Comparison of ENCODE assay signal across 8 cellular contexts in the genomic region with DNA sequence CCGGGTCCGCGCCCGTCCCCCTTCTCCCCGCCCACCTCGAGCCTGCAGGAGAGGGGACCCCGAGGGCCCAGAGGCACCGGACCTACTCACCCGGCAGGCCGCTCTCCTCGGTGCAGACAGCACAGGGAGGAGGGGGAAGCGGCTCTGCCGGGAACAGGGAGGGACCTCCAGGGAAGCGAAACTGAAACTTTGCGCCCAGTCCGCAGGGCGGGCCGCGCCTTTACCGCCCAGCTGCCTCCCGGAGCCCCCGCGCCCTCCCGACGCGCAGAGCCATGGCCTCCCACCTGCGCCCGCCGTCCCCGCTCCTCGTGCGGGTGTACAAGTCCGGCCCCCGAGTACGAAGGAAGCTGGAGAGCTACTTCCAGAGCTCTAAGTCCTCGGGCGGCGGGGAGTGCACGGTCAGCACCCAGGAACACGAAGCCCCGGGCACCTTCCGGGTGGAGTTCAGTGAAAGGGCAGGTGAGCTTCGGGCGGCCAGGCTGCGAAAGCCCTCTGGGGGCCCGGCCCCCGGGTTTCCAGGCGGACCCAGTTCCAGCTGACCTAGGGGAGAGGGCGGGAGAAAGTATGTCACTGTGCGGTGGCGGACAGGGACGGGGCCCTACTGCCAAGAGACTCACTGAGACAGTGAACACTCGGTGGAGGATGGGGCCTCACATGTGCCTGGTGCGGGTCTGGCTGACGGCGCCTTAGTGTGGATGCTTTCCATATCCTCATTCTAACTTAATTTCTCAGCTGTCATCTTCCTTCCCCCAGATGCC. TPM values are rescaled to one million over a fixed set of nuclear protein-coding genes. Genes with fewer than 3 reads are reported as not detected.
A peak's percentile ranks its signal among the peaks of the same experiment; 100 is the strongest.
DNase-seq lines count a peak whose midpoint lies in the region; ATAC-seq and TF ChIP-seq lines count a peak whose summit lies in the region.

TSS of gene DTX3L (plus strand) at position 184 of the 758 bp plus-strand sequence. CDS start at position 273, 89 bp downstream.
TSS of gene PARP9 (minus strand) at position 146 of the 758 bp plus-strand sequence. CDS start 4,680 bp downstream, outside the sequence.

- H3K4me3 ChIP-seq in duodenal mucosa (ENCODE audit: low read depth in 1 of 2, low read length in 2 of 2) (peak within 1 kb of the TSS; percentile 73 to 94), lower leg skin (ENCODE audit: low read depth, poor library complexity, severe bottlenecking) (peak within 1 kb of the TSS; percentile 79)

- H3K9me3 ChIP-seq in duodenal mucosa (ENCODE audit: control insufficient read depth in 1 of 2, low read length in 2 of 2), result no peaks in the 10 kb centered on the region

- peaks cover 74% of the 10 kb centered on the region for H3K4me1 Mint-ChIP-seq in activated CD4-positive, alpha-beta memory T cell treated with anti-CD3 and anti-CD28 coated beads, Interleukin-2, amount 10 ng/mL, durations not matched to agents 7 days and 5 days

- no peaks in the 10 kb centered on the region for H3K27me3 ChIP-seq in duodenal mucosa (ENCODE audit: control insufficient read depth in 1 of 2, insufficient read depth in 2 of 2, low read length in 2 of 2)

- ATAC-seq in HG03432 (IDR thresholded peaks at IDR 0.05; ENCODE audit: unreplicated experiment), result peak; percentile 78

- H3K36me3 ChIP-seq in duodenal mucosa (ENCODE audit: control insufficient read depth in 1 of 2, insufficient read depth in 2 of 2, low read length in 2 of 2), result peaks cover 4 to 35% of the 10 kb centered on the region in 2 donors

- peak within 1 kb of the TSS; percentile 98 for H3K4me3 Mint-ChIP-seq in activated CD4-positive, alpha-beta memory T cell treated with anti-CD3 and anti-CD28 coated beads, Interleukin-2, amount 10 ng/mL, durations not matched to agents 7 days and 5 days

- peak within 1 kb of the TSS; percentile 94 for H3K27ac ChIP-seq in duodenal mucosa (ENCODE audit: low read depth, low read length)

- POLR2A ChIA-PET in activated CD4-positive, alpha-beta memory T cell treated with anti-CD3 and anti-CD28 coated beads, Interleukin-2, amount 10 ng/mL, durations not matched to agents 7 days and 5 days (lab: Charles Lee), result interaction anchor here (0.7 to 13.4 kb wide), 26 partner anchors 9 to 1019 kb away, joined by 3 to 228 read pairs (median 7); partner anchors contain the start of genes FAM162A, HCLS1, HSPBAP1 and KPNA1

- no peak for TF ChIP-seq CTCF in lower leg skin (IDR thresholded peaks at IDR 0.05)

- intact Hi-C loops in lower leg skin (cut with DNase I; ENCODE audit: low total_unique reads), result no loop called here

- H3K4me1 ChIP-seq in duodenal mucosa (ENCODE audit: control insufficient read depth in 1 of 2, insufficient read depth in 2 of 2, low read length in 2 of 2), result peaks cover 20 to 25% of the 10 kb centered on the region in 2 donors

- TF ChIP-seq POLR2A in GM19193 (IDR thresholded peaks at IDR 0.05; ENCODE audit: extremely low read depth, insufficient read depth, insufficient read length), result peak; percentile 74
- no peak for TF ChIP-seq POLR2A in lower leg skin (IDR thresholded peaks at IDR 0.05)

- H3K9ac ChIP-seq in duodenal mucosa (ENCODE audit: low read depth in 1 of 2, low read length in 2 of 2), result peak within 1 kb of the TSS; percentile 65 to 95

- CTCF ChIA-PET in activated CD4-positive, alpha-beta memory T cell treated with anti-CD3 and anti-CD28 coated beads, Interleukin-2, amount 10 ng/mL, durations not matched to agents 7 days and 5 days (lab: Charles Lee), result interaction anchor here (0.8 to 12.3 kb wide), 9 partner anchors 9 to 1019 kb away, joined by 3 to 206 read pairs (median 4); partner anchors contain the start of genes FAM162A, PARP14, POLQ and WDR5B

- peak within 1 kb of the TSS; percentile 98 for H3K27ac Mint-ChIP-seq in activated CD4-positive, alpha-beta memory T cell treated with anti-CD3 and anti-CD28 coated beads, Interleukin-2, amount 10 ng/mL, durations not matched to agents 7 days and 5 days

- no peaks in the 10 kb centered on the region for H3K27me3 Mint-ChIP-seq in activated CD4-positive, alpha-beta memory T cell treated with anti-CD3 and anti-CD28 coated beads, Interleukin-2, amount 10 ng/mL, durations not matched to agents 7 days and 5 days

- DNase-seq in AG20443 (ENCODE audit: low spot score) (peak; percentile 96), NCI-H69 (lab: John Stamatoyannopoulos, UW) (peak; percentile 68), lower leg skin (ENCODE audit: low spot score in 2 of 2) (peak; percentile 69 to 95)
- peak; percentile 91 for DNase-seq in activated CD4-positive, alpha-beta memory T cell treated with anti-CD3 and anti-CD28 coated beads, Interleukin-2, amount 10 ng/mL, durations not matched to agents 7 days and 5 days
- peak; percentile 65 to 90 for DNase-seq in stimulated activated CD4-positive, alpha-beta T cell treated with anti-CD3 and anti-CD28 coated beads, Interleukin-4, amount 100 ng/mL, for 4 hours

- WGBS in lower leg skin, 2 donors, result 1% methylated on average over 38 to 54 of the region's 56 CpGs

- no peaks in the 10 kb centered on the region for H3K9me3 Mint-ChIP-seq in activated CD4-positive, alpha-beta memory T cell treated with anti-CD3 and anti-CD28 coated beads, Interleukin-2, amount 10 ng/mL, durations not matched to agents 7 days and 5 days

- peaks cover 83% of the 10 kb centered on the region for H3K36me3 Mint-ChIP-seq in activated CD4-positive, alpha-beta memory T cell treated with anti-CD3 and anti-CD28 coated beads, Interleukin-2, amount 10 ng/mL, durations not matched to agents 7 days and 5 days (ENCODE audit: low read depth)

RNA-seq across cellular contexts. Expression of gene DTX3L, which starts in this region (rescaled TPM):
- total RNA-seq in activated CD4-positive, alpha-beta memory T cell treated with anti-CD3 and anti-CD28 coated beads, Interleukin-2, amount 10 ng/mL, durations not matched to agents 7 days and 5 days, result 100 to 1,000 TPM; 135 to 144 TPM
- total RNA-seq in lower leg skin, result 10 to 100 TPM in 1 of 4 donors, 1 to 10 TPM in 3; 7.8 to 14.2 (median 9.4) TPM

RNA-seq across cellular contexts. Expression of gene PARP9, which starts in this region (rescaled TPM):
- 100 to 1,000 TPM; 151 to 157 TPM for total RNA-seq in activated CD4-positive, alpha-beta memory T cell treated with anti-CD3 and anti-CD28 coated beads, Interleukin-2, amount 10 ng/mL, durations not matched to agents 7 days and 5 days
- 10 to 100 TPM in 1 of 4 donors, 1 to 10 TPM in 3; 4.9 to 10.1 (median 7.3) TPM for total RNA-seq in lower leg skin

Comparison
In these comparisons a context has a peak if more than half of its experiments do, and no peak if none do; other contexts are left out.
1. Peak in every context shown above with its lines: DNase-seq, ATAC-seq, H3K4me3 ChIP-seq and H3K27ac ChIP-seq.
2. RNA of gene DTX3L (total RNA-seq): 135 to 144 TPM in activated CD4-positive, alpha-beta memory T cell treated with anti-CD3 and anti-CD28 coated beads, Interleukin-2, amount 10 ng/mL, durations not matched to agents 7 days and 5 days; 7.8 to 14.2 TPM in lower leg skin; every median in the first group is over 4 times any median in the second.
3. RNA of gene PARP9 (total RNA-seq): 151 to 157 TPM in activated CD4-positive, alpha-beta memory T cell treated with anti-CD3 and anti-CD28 coated beads, Interleukin-2, amount 10 ng/mL, durations not matched to agents 7 days and 5 days; 4.9 to 10.1 TPM in lower leg skin; every median in the first group is over 10 times any median in the second.